Comparison of ENCODE assay signal across 18 cellular contexts in the genomic region with DNA sequence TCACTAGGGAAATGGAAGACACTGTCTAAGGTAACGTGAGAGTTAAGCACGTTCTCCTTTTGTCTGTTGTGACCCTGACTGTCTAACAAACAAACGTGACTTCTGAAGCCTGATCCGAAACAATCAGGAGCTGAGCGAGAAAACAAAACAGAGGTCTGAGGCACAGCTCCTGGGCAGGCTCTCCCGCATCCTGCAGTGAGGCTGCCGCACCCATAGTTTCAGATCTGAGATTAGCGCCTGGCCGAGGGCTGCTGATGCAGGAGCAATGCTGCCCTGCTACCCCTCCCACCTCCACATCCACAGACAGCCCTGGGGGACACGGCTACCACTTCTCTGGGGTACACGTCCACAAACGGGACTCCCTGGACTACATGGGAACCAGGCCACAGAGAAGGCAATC. TPM values are rescaled to one million over a fixed set of nuclear protein-coding genes. Genes with fewer than 3 reads are reported as not detected.
DNase-seq lines count a peak whose midpoint lies in the region; ATAC-seq, FAIRE-seq and TF ChIP-seq lines count a peak whose summit lies in the region.
"Had no signal": no experiment of that assay in that cellular context is flagged by ENCODE, and none has a peak within 500 bp of the region (broad histone marks: within the 10 kb centered on the region; RNA-seq: fewer than 3 reads in every experiment).

No MANE protein-coding gene starts in this region.

- no peak overlapping the region for H3K4me3 Mint-ChIP-seq in H9
- peak overlapping the region; percentile 47 for H3K4me3 Mint-ChIP-seq in activated CD4-positive, alpha-beta memory T cell treated with anti-CD3 and anti-CD28 coated beads, Interleukin-2, amount 10 ng/mL, durations not matched to agents 7 days and 5 days
- peak overlapping the region; percentile 54 for H3K4me3 Mint-ChIP-seq in central memory CD8-positive, alpha-beta T cell
- H3K4me3 Mint-ChIP-seq in type B pancreatic cell: no peak overlapping the region

- CTCF ChIA-PET in A549 (lab: Yijun Ruan, JAX): interaction anchor here (0.7 to 6.7 kb wide), 4 partner anchors 9 to 63 kb away, joined by 3 to 59 read pairs (median 4); no protein-coding TSS in a partner anchor
- CTCF ChIA-PET in activated CD4-positive, alpha-beta memory T cell treated with anti-CD3 and anti-CD28 coated beads, Interleukin-2, amount 10 ng/mL, durations not matched to agents 7 days and 5 days (lab: Charles Lee): interaction anchor here (0.8 to 5.3 kb wide), 10 partner anchors 10 to 86 kb away, joined by 3 to 71 read pairs (median 18); partner anchors contain the start of gene UBALD2

- H2AK5ac ChIP-seq in H9 (ENCODE audit: insufficient read length, low read length): no peak overlapping the region

- TF ChIP-seq EP300 in A549 (IDR thresholded peaks at IDR 0.05) (no peak), ovary (IDR thresholded peaks at IDR 0.05) (no peak)

- H3K4me1 Mint-ChIP-seq in H9: peaks cover 19 to 28% of the 10 kb centered on the region in 2 experiments
- peaks cover 92% of the 10 kb centered on the region for H3K4me1 Mint-ChIP-seq in activated CD4-positive, alpha-beta memory T cell treated with anti-CD3 and anti-CD28 coated beads, Interleukin-2, amount 10 ng/mL, durations not matched to agents 7 days and 5 days
- peaks cover 61% of the 10 kb centered on the region for H3K4me1 Mint-ChIP-seq in central memory CD8-positive, alpha-beta T cell
- H3K4me1 Mint-ChIP-seq in type B pancreatic cell (ENCODE audit: unreplicated experiment): peaks cover 12% of the 10 kb centered on the region

- no peak for DNase-seq in A549 (ENCODE audit: low read depth in 1 of 2, low spot score in 1 of 2)
- DNase-seq in H9: no peak
- peak; percentile 62 for DNase-seq in activated CD4-positive, alpha-beta memory T cell treated with anti-CD3 and anti-CD28 coated beads, Interleukin-2, amount 10 ng/mL, durations not matched to agents 7 days and 5 days
- no peak for DNase-seq in central memory CD8-positive, alpha-beta T cell (ENCODE audit: low spot score in 2 of 2)
- no peak for DNase-seq in ovary
- no peak for DNase-seq in NCI-H345 treated with DMSO at 0.1 percent for 48 hours (lab: John Stamatoyannopoulos, UW; ENCODE audit: unreplicated experiment)
- no peak for DNase-seq in type B pancreatic cell (ENCODE audit: extremely low spot score, unreplicated experiment)
- DNase-seq: caudate nucleus, Kasumi-1, NCI-H1694 treated with DMSO at 0.1 percent for 48 hours, NCI-H526 treated with DMSO at 0.1 percent for 48 hours, occipital lobe, small intestine had no signal

- no peak overlapping the region for H3K56ac ChIP-seq in H9 (ENCODE audit: insufficient read length, low read depth, low read length)

- H3K79me1 ChIP-seq in H9 (ENCODE audit: insufficient read depth, low read depth, low read length, poor library complexity, severe bottlenecking): no peaks in the 10 kb centered on the region

- TF ChIP-seq POLR2A in A549 (IDR thresholded peaks at IDR 0.05; ENCODE audit: low read length): 0 out of 2 replicates have a peak, but pooled peaks have one; percentile 11
- TF ChIP-seq POLR2A in ovary (IDR thresholded peaks at IDR 0.05): no peak

- H2BK12ac ChIP-seq in H9 (ENCODE audit: insufficient read length, low read depth, low read length): no peak overlapping the region

- H2BK20ac ChIP-seq in H9 (ENCODE audit: low read depth, low read length, poor library complexity, severe bottlenecking): no peak overlapping the region

- peak overlapping the region; percentile 17; the same call in 1 of the 2 replicates for H3K14ac ChIP-seq in H9 (ENCODE audit: insufficient read depth, low read length)

- no peaks in the 10 kb centered on the region for H3K36me3 Mint-ChIP-seq in H9 (ENCODE audit: insufficient read depth in 1 of 3, low read depth in 3 of 3)
- peaks cover 66% of the 10 kb centered on the region for H3K36me3 Mint-ChIP-seq in activated CD4-positive, alpha-beta memory T cell treated with anti-CD3 and anti-CD28 coated beads, Interleukin-2, amount 10 ng/mL, durations not matched to agents 7 days and 5 days (ENCODE audit: low read depth)
- H3K36me3 Mint-ChIP-seq in central memory CD8-positive, alpha-beta T cell (ENCODE audit: insufficient read depth): peaks cover 2% of the 10 kb centered on the region
- H3K36me3 Mint-ChIP-seq in type B pancreatic cell: peaks cover 4% of the 10 kb centered on the region

- H3K23me2 ChIP-seq in H9 (ENCODE audit: insufficient read length, low read depth, low read length, poor library complexity, severe bottlenecking): no peaks in the 10 kb centered on the region

- TF ChIP-seq RAD21 in A549 (conservative IDR thresholded peaks at IDR 0.05 in 1 of 2, IDR thresholded peaks at IDR 0.05 in 1 of 2): no peak

- ATAC-seq in A549 (no peak), HG02610 (IDR thresholded peaks at IDR 0.05; ENCODE audit: unreplicated experiment) (no peak)
- no peak for ATAC-seq in central memory CD8-positive, alpha-beta T cell (replicated peaks; ENCODE audit: extremely low read depth, poor library complexity, severe bottlenecking)

- no peaks in the 10 kb centered on the region for H4K20me1 ChIP-seq in H9 (ENCODE audit: control insufficient read depth, insufficient read depth, insufficient read length)

- H4K8ac ChIP-seq in H9 (replicated peaks; ENCODE audit: insufficient read length, low read depth, low read length): no peak overlapping the region

- H3K9me3 ChIP-seq in A549 (no peaks in the 10 kb centered on the region), H9 (ENCODE audit: control insufficient read depth, low read depth, low read length) (no peaks in the 10 kb centered on the region), ovary (no peaks in the 10 kb centered on the region)

- H3K4ac ChIP-seq in H9 (ENCODE audit: low read depth, low read length): no peak overlapping the region

- no peak overlapping the region for H3K27ac ChIP-seq in A549
- H3K27ac ChIP-seq in H9 (ENCODE audit: insufficient read length, low read depth, low read length): no peak overlapping the region
- H3K27ac ChIP-seq in ovary: no peak overlapping the region
- H3K27ac ChIP-seq: epithelial cell of prostate had no signal

- no peak overlapping the region for H2AFZ ChIP-seq in H9 (ENCODE audit: low read length)

- H3K4me3 ChIP-seq in A549 (no peak overlapping the region), ovary (no peak overlapping the region)

- no peak overlapping the region for H3K4me2 ChIP-seq in A549
- no peak overlapping the region for H3K4me2 ChIP-seq in H9 (ENCODE audit: insufficient read depth, insufficient read length, low read length)

- no peaks in the 10 kb centered on the region for H3K9me3 Mint-ChIP-seq in H9
- H3K9me3 Mint-ChIP-seq in activated CD4-positive, alpha-beta memory T cell treated with anti-CD3 and anti-CD28 coated beads, Interleukin-2, amount 10 ng/mL, durations not matched to agents 7 days and 5 days: no peaks in the 10 kb centered on the region
- H3K9me3 Mint-ChIP-seq in central memory CD8-positive, alpha-beta T cell: no peaks in the 10 kb centered on the region
- H3K9me3 Mint-ChIP-seq in type B pancreatic cell: no peaks in the 10 kb centered on the region

- H4K5ac ChIP-seq in H9 (ENCODE audit: insufficient read length, low read depth, low read length): no peak overlapping the region

- H3K79me2 ChIP-seq in H9 (ENCODE audit: insufficient read depth, low read length): no peaks in the 10 kb centered on the region

- peak overlapping the region in 1 of 3 experiments; percentile 54; a peak in 1 of 7 replicates for H3K27ac Mint-ChIP-seq in H9
- H3K27ac Mint-ChIP-seq in activated CD4-positive, alpha-beta memory T cell treated with anti-CD3 and anti-CD28 coated beads, Interleukin-2, amount 10 ng/mL, durations not matched to agents 7 days and 5 days: peak overlapping the region; percentile 96
- peak overlapping the region; percentile 87 for H3K27ac Mint-ChIP-seq in central memory CD8-positive, alpha-beta T cell (ENCODE audit: low read depth)
- no peak overlapping the region for H3K27ac Mint-ChIP-seq in type B pancreatic cell

- no peak overlapping the region for H4K91ac ChIP-seq in H9 (ENCODE audit: insufficient read length, low read depth, low read length)

- WGBS in A549 (ENCODE audit: missing lambda C conversion rate): 85% methylated on average over 12 of the region's 12 CpGs
- no CpG with 5 or more reads among the region's 12 CpGs for WGBS in H9 (ENCODE audit: extremely low coverage, insufficient read length, low lambda C conversion rate)
- WGBS in ovary, 3 donors: 65 to 69% (median 65%) methylated on average over 12 of the region's 12 CpGs

- intact Hi-C loops in ovary (cut with DNase I): no loop called here

- H3K18ac ChIP-seq in H9 (ENCODE audit: insufficient read length, low read depth, low read length): peak overlapping the region; percentile 42

- POLR2A ChIA-PET in A549 (lab: Yijun Ruan, JAX): no interaction called here
- POLR2A ChIA-PET in activated CD4-positive, alpha-beta memory T cell treated with anti-CD3 and anti-CD28 coated beads, Interleukin-2, amount 10 ng/mL, durations not matched to agents 7 days and 5 days (lab: Charles Lee): interaction anchor here (1.3 to 21.2 kb wide), 10 partner anchors 12 to 87 kb away, joined by 5 to 1244 read pairs (median 50); partner anchors contain the start of genes RNF157 and UBALD2

- H3K9ac ChIP-seq in H9 (ENCODE audit: extremely low read depth, insufficient read length, low read length): no peak overlapping the region

- TF ChIP-seq CTCF in A549 (IDR thresholded peaks at IDR 0.05): no peak
- no peak for TF ChIP-seq CTCF in H9 (conservative IDR thresholded peaks at IDR 0.05)
- TF ChIP-seq CTCF in ovary (IDR thresholded peaks at IDR 0.05): no peak
- no peak for TF ChIP-seq CTCF in type B pancreatic cell (conservative IDR thresholded peaks at IDR 0.05)

- no peaks in the 10 kb centered on the region for H3K4me1 ChIP-seq in A549
- no peaks in the 10 kb centered on the region; the same call in 1 of the 2 replicates for H3K4me1 ChIP-seq in H9 (ENCODE audit: insufficient read depth, low read length)
- H3K4me1 ChIP-seq in ovary (ENCODE audit: insufficient read depth): no peaks in the 10 kb centered on the region

- H2BK120ac ChIP-seq in H9 (ENCODE audit: low read depth, low read length, poor library complexity, severe bottlenecking): no peak overlapping the region

- no peak overlapping the region for H2BK5ac ChIP-seq in H9 (ENCODE audit: insufficient read length, low read length)

- no peak for FAIRE-seq in A549 (lab: Jason Lieb, UNC)
- FAIRE-seq: H54, islet of Langerhans, RCC 7860, small intestine had no signal

- no peak overlapping the region for H3K23ac ChIP-seq in H9 (ENCODE audit: insufficient read length, low read depth, low read length)

- no peaks in the 10 kb centered on the region for H3K27me3 ChIP-seq in H9 (ENCODE audit: insufficient read depth, low read length)
- no peaks in the 10 kb centered on the region for H3K27me3 ChIP-seq in ovary

- H2BK15ac ChIP-seq in H9 (ENCODE audit: low read depth, low read length): no peak overlapping the region

- no peaks in the 10 kb centered on the region; the same call in 1 of the 2 replicates for H3K27me3 Mint-ChIP-seq in H9 (ENCODE audit: low read depth)
- H3K27me3 Mint-ChIP-seq in activated CD4-positive, alpha-beta memory T cell treated with anti-CD3 and anti-CD28 coated beads, Interleukin-2, amount 10 ng/mL, durations not matched to agents 7 days and 5 days: no peaks in the 10 kb centered on the region
- no peaks in the 10 kb centered on the region for H3K27me3 Mint-ChIP-seq in central memory CD8-positive, alpha-beta T cell
- H3K27me3 Mint-ChIP-seq in type B pancreatic cell: no peaks in the 10 kb centered on the region

- H3T11ph ChIP-seq in H9 (ENCODE audit: low read length): no peak overlapping the region

- H3K36me3 ChIP-seq in ovary: no peaks in the 10 kb centered on the region

RNA-seq across cellular contexts. Expression of gene RNF157, which starts 46.7 kb away (rescaled TPM):
- 7.2 and 8.2 TPM in 2 replicates for polyA plus RNA-seq in A549 (2011; rRNA removed)
- polyA plus RNA-seq in A549 (2012; cell fraction: cytosol; rRNA removed): 5.1 and 6.1 TPM in 2 replicates
- 5.8 and 6.8 TPM in 2 replicates for polyA plus RNA-seq in A549 (2012; cell fraction: nucleus; rRNA removed)
- polyA plus RNA-seq in A549 (2017; fragmentation: RNase III; extraction: RNeasy Plus Mini Kit Qiagen cat#74134 plus additional on column Dnase treatment): 6.6 to 8.5 TPM (median 8.1 TPM) in 3 replicates
- polyA minus RNA-seq in A549 (2011; rRNA and poly(A)+ RNA removed): 8.3 and 16.6 TPM in 2 replicates
- total RNA-seq in H9 (2021): 7.7 and 9.9 TPM in 2 replicates
- 10 to 100 TPM; 79.8 to 83.9 TPM for total RNA-seq in activated CD4-positive, alpha-beta memory T cell treated with anti-CD3 and anti-CD28 coated beads, Interleukin-2, amount 10 ng/mL, durations not matched to agents 7 days and 5 days
- 1 to 10 TPM; 1.3 to 4.3 (median 2.6) TPM for total RNA-seq in ovary
- 1 to 10 TPM; 1.4 to 1.9 TPM for polyA plus RNA-seq in ovary
- total RNA-seq in type B pancreatic cell (ENCODE audit: low replicate concordance): 5.4 and 27.0 TPM in 2 replicates

RNA-seq across cellular contexts. Expression of gene FOXJ1, which starts 52.6 kb away (rescaled TPM):
- polyA plus RNA-seq in A549 (2011; rRNA removed) (0.09 TPM in 2 replicates), A549 (2017; fragmentation: RNase III; extraction: RNeasy Plus Mini Kit Qiagen cat#74134 plus additional on column Dnase treatment) (0.21 to 0.50 TPM (median 0.40 TPM) in 3 replicates), ovary (under 1 TPM in 1 of 2 donors, not detected in 1; 0.23 TPM)
- polyA plus RNA-seq in A549 (2012; cell fraction: cytosol; rRNA removed): 0.59 and 0.71 TPM in 2 replicates
- polyA plus RNA-seq in A549 (2012; cell fraction: nucleus; rRNA removed): 1.3 and 2.8 TPM in 2 replicates
- 0.10 TPM in 1 of 2 replicates, not detected in the other for polyA minus RNA-seq in A549 (2011; rRNA and poly(A)+ RNA removed)
- total RNA-seq in H9 (2021) (3.7 and 4.0 TPM in 2 replicates), ovary (100 to 1,000 TPM in 1 of 7 donors, 1 to 10 TPM in 4, under 1 TPM in 1, not detected in 1; 0.28 to 168 (median 6.9) TPM), type B pancreatic cell (ENCODE audit: low replicate concordance) (5.3 and 18.2 TPM in 2 replicates)
- under 1 TPM; 0.13 to 0.15 TPM for total RNA-seq in activated CD4-positive, alpha-beta memory T cell treated with anti-CD3 and anti-CD28 coated beads, Interleukin-2, amount 10 ng/mL, durations not matched to agents 7 days and 5 days

Comparison
In these comparisons a context has a peak if more than half of its experiments do, and no peak if none do; other contexts are left out.
1. H3K4me3 Mint-ChIP-seq: peak in activated CD4-positive, alpha-beta memory T cell treated with anti-CD3 and anti-CD28 coated beads, Interleukin-2, amount 10 ng/mL, durations not matched to agents 7 days and 5 days (single experiment) and central memory CD8-positive, alpha-beta T cell (single experiment); none in H9 (0 of 2) and type B pancreatic cell (single experiment).